ENCODE assay signal across 9 cellular contexts in genomic region chr6:106448000-106448426, GRCh38.
DNase-seq lines count a peak whose midpoint lies in the region; ATAC-seq and TF ChIP-seq lines count a peak whose summit lies in the region.
"Had no signal": no experiment of that assay in that cellular context is flagged by ENCODE, and none has a peak within 500 bp of the region (broad histone marks: within the 10 kb centered on the region; RNA-seq: fewer than 3 reads in every experiment).

No MANE protein-coding gene starts in this region.

- intact Hi-C loops in colonic mucosa (cut with DNase I): loop anchor here (2.0 to 5.0 kb wide), 2 partner anchors 119 to 529 kb away; no protein-coding TSS in a partner anchor

- no peak for TF ChIP-seq CTCF in colonic mucosa (IDR thresholded peaks at IDR 0.05)

- H3K4me3 ChIP-seq in colonic mucosa: no peak overlapping the region
- H3K4me3 ChIP-seq: dorsolateral prefrontal cortex, SK-N-MC had no signal

- no peaks in the 10 kb centered on the region for H3K4me1 ChIP-seq in colonic mucosa

- H3K27ac ChIP-seq in colonic mucosa: peak overlapping the region; percentile 20
- H3K27ac ChIP-seq: dorsolateral prefrontal cortex, SK-N-MC had no signal

- H3K9ac ChIP-seq in colonic mucosa (ENCODE audit: low read depth in 2 of 2, low read length in 2 of 2): no peak overlapping the region

- ATAC-seq in GM19438 (IDR thresholded peaks at IDR 0.05; ENCODE audit: low read depth, unreplicated experiment) (peak; percentile 76), HG03520 (IDR thresholded peaks at IDR 0.05; ENCODE audit: unreplicated experiment) (no peak), GM19463 (IDR thresholded peaks at IDR 0.05; ENCODE audit: unreplicated experiment) (no peak)

- no peaks in the 10 kb centered on the region for H3K27me3 ChIP-seq in colonic mucosa

- no peaks in the 10 kb centered on the region for H3K36me3 ChIP-seq in colonic mucosa

- DNase-seq in NOMO-1 treated with dmso at 0.1 percent for 144 hours (lab: John Stamatoyannopoulos, UW; ENCODE audit: unreplicated experiment) (peak; percentile 84), colonic mucosa (no peak), NCI-H526 treated with DMSO at 0.1 percent for 48 hours (lab: John Stamatoyannopoulos, UW) (no peak)
- peak; percentile 1 to 2 for DNase-seq in stimulated activated CD8-positive, alpha-beta memory T cell treated with anti-CD3 and anti-CD28 coated beads, Interleukin-7, amount 100 ng/mL, for 4 hours (ENCODE audit: low read depth in 2 of 2)

- H3K9me3 ChIP-seq in colonic mucosa: no peaks in the 10 kb centered on the region

Comparison
In these comparisons a context has a peak if more than half of its experiments do, and no peak if none do; other contexts are left out.
1. DNase-seq: peak in NOMO-1 treated with dmso at 0.1 percent for 144 hours (single experiment) and stimulated activated CD8-positive, alpha-beta memory T cell treated with anti-CD3 and anti-CD28 coated beads, Interleukin-7, amount 100 ng/mL, for 4 hours (2 of 2); none in colonic mucosa (single experiment) and NCI-H526 treated with DMSO at 0.1 percent for 48 hours (single experiment).